ENCODE assay signal across 1 cellular context in the genomic region with DNA sequence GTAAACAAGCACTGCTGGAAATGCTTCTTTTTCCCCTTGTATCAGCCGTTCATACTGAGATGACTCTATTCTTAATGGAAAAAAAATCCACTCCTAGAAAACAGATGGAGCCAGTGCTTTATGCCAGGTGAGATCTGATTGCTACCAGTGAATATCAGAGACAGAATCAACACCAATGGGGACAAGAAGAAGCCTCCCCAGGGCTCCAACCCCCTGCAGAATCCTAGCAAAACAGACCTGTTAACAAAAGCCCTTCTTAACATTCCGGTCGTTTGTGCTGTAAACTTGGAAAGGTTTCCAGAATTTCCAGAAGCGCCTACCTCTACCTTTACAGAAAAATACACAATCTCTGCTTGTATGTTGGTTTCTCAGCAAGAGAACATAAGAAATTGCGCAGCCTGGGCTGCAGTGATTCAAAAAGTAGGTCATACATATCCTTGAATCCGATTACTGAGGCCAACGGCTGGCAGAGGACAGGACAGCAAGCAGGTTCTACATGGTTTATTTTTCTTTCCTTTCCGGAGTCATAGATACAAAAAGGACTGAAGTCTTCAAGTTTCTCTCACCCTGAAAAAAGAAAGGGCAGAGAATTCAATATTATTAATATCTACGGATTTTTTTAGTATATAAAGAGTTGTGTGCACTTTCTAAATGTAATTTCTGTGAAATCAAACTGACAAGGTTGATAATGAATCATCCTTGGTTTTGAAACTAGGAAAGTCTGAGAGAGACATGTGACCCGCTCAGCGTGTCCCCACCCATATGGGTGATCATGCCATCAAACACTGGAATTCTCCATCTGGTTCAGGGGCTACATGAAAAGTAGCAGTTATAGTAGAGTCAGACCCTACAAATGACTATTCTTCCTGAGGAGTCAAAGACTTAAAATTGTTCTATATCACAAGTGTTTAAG.
TF ChIP-seq lines count a peak whose summit lies in the region.

No MANE protein-coding gene starts in this region.

TF ChIP-seq in GM23338, 12 proteins besides CTCF, POLR2A, EP300 and RAD21:
- no peak for TF ChIP-seq ZNF114 (CRISPR knock-in tag; IDR thresholded peaks at IDR 0.05)
- TF ChIP-seq ETS1 (IDR thresholded peaks at IDR 0.05), result no peak
- TF ChIP-seq POLR2AphosphoS5 (IDR thresholded peaks at IDR 0.05; ENCODE audit: low read depth), result no peak
- TF ChIP-seq, protein P1, sequence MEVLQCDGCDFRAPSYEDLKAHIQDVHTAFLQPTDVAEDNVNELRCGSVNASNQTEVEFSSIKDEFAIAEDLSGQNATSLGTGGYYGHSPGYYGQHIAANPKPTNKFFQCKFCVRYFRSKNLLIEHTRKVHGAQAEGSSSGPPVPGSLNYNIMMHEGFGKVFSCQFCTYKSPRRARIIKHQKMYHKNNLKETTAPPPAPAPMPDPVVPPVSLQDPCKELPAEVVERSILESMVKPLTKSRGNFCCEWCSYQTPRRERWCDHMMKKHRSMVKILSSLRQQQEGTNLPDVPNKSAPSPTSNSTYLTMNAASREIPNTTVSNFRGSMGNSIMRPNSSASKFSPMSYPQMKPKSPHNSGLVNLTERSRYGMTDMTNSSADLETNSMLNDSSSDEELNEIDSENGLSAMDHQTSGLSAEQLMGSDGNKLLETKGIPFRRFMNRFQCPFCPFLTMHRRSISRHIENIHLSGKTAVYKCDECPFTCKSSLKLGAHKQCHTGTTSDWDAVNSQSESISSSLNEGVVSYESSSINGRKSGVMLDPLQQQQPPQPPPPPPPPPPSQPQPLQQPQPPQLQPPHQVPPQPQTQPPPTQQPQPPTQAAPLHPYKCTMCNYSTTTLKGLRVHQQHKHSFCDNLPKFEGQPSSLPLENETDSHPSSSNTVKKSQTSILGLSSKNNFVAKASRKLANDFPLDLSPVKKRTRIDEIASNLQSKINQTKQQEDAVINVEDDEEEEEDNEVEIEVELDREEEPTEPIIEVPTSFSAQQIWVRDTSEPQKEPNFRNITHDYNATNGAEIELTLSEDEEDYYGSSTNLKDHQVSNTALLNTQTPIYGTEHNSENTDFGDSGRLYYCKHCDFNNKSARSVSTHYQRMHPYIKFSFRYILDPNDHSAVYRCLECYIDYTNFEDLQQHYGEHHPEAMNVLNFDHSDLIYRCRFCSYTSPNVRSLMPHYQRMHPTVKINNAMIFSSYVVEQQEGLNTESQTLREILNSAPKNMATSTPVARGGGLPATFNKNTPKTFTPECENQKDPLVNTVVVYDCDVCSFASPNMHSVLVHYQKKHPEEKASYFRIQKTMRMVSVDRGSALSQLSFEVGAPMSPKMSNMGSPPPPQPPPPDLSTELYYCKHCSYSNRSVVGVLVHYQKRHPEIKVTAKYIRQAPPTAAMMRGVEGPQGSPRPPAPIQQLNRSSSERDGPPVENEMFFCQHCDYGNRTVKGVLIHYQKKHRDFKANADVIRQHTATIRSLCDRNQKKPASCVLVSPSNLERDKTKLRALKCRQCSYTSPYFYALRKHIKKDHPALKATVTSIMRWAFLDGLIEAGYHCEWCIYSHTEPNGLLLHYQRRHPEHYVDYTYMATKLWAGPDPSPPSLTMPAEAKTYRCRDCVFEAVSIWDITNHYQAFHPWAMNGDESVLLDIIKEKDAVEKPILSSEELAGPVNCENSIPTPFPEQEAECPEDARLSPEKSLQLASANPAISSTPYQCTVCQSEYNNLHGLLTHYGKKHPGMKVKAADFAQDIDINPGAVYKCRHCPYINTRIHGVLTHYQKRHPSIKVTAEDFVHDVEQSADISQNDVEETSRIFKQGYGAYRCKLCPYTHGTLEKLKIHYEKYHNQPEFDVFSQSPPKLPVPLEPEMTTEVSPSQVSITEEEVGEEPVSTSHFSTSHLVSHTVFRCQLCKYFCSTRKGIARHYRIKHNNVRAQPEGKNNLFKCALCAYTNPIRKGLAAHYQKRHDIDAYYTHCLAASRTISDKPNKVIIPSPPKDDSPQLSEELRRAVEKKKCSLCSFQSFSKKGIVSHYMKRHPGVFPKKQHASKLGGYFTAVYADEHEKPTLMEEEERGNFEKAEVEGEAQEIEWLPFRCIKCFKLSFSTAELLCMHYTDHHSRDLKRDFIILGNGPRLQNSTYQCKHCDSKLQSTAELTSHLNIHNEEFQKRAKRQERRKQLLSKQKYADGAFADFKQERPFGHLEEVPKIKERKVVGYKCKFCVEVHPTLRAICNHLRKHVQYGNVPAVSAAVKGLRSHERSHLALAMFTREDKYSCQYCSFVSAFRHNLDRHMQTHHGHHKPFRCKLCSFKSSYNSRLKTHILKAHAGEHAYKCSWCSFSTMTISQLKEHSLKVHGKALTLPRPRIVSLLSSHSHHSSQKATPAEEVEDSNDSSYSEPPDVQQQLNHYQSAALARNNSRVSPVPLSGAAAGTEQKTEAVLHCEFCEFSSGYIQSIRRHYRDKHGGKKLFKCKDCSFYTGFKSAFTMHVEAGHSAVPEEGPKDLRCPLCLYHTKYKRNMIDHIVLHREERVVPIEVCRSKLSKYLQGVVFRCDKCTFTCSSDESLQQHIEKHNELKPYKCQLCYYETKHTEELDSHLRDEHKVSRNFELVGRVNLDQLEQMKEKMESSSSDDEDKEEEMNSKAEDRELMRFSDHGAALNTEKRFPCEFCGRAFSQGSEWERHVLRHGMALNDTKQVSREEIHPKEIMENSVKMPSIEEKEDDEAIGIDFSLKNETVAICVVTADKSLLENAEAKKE (CRISPR knock-in tag; IDR thresholded peaks at IDR 0.05), result no peak
- TF ChIP-seq NANOG (IDR thresholded peaks at IDR 0.05; ENCODE audit: borderline replicate concordance), result no peak
- no peak for TF ChIP-seq STAT1 (IDR thresholded peaks at IDR 0.05; ENCODE audit: unreplicated experiment)
TF ChIP-seq in GM23338: peak in this region for 0.
